8 cellular contexts compared by ENCODE assay signal in the genomic region with DNA sequence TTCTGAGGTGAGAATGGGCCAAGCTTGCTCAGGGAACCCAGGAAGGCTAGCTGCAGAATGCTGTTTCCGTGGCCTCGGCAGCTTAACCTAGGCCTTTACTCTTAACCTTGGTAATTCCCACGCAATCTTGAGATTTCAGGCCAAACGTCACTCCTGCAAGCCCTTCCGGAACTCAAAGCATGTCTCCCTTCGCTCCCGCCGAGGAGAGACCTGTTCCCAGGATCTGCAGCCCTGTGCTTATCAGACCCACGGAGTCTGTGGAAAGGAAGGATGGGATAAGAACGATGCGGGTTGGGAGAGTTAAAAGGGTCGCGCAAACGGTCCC. TPM values are rescaled to one million over a fixed set of nuclear protein-coding genes. Genes with fewer than 3 reads are reported as not detected.
DNase-seq lines count a peak whose midpoint lies in the region; ATAC-seq and TF ChIP-seq lines count a peak whose summit lies in the region.

No MANE protein-coding gene starts in this region.

- peaks cover 15% of the 10 kb centered on the region for H3K36me3 Mint-ChIP-seq in T-helper 1 cell treated with Interleukin-12 subunit alpha and Interleukin-12 subunit beta and Interleukin-4 antibody, amounts not matched to agents 30 μg/mL and 1 μg/mL, for 36 hours (ENCODE audit: low read depth)

- H3K9me3 Mint-ChIP-seq in T-helper 1 cell treated with Interleukin-12 subunit alpha and Interleukin-12 subunit beta and Interleukin-4 antibody, amounts not matched to agents 30 μg/mL and 1 μg/mL, for 36 hours, result peaks cover 20% of the 10 kb centered on the region

- intact Hi-C loops in left colon (cut with DNase I, micrococcal nuclease), result no loop called here

- H3K27me3 Mint-ChIP-seq in T-helper 1 cell treated with Interleukin-12 subunit alpha and Interleukin-12 subunit beta and Interleukin-4 antibody, amounts not matched to agents 30 μg/mL and 1 μg/mL, for 36 hours (ENCODE audit: low read depth), result no peaks in the 10 kb centered on the region

- peak overlapping the region; percentile 68 for H3K4me3 ChIP-seq in astrocyte of the spinal cord (ENCODE audit: low read depth, low read length)

- H3K4me3 Mint-ChIP-seq in T-helper 1 cell treated with Interleukin-12 subunit alpha and Interleukin-12 subunit beta and Interleukin-4 antibody, amounts not matched to agents 30 μg/mL and 1 μg/mL, for 36 hours, result peak overlapping the region; percentile 85

- DNase-seq in T-helper 1 cell (no peak), astrocyte of the spinal cord (ENCODE audit: low read depth, low spot score) (no peak), left colon (no peak), COR-L47 (lab: John Stamatoyannopoulos, UW) (no peak), NCI-H748 treated with DMSO at 0.1 percent for 48 hours (lab: John Stamatoyannopoulos, UW) (no peak)

- H3K27ac ChIP-seq in temporal lobe (ENCODE audit: low read depth, low read length), result peak overlapping the region; percentile 61

- in situ Hi-C loops in astrocyte of the spinal cord (cut with HindIII; ENCODE audit: low sequenced_read_pairs), result no loop called here

- TF ChIP-seq CTCF in astrocyte of the spinal cord (IDR thresholded peaks at IDR 0.05; ENCODE audit: low read depth, low read length), result no peak

- H3K27ac Mint-ChIP-seq in T-helper 1 cell treated with Interleukin-12 subunit alpha and Interleukin-12 subunit beta and Interleukin-4 antibody, amounts not matched to agents 30 μg/mL and 1 μg/mL, for 36 hours, result peak overlapping the region; percentile 87

- peaks cover 14% of the 10 kb centered on the region for H3K4me1 Mint-ChIP-seq in T-helper 1 cell treated with Interleukin-12 subunit alpha and Interleukin-12 subunit beta and Interleukin-4 antibody, amounts not matched to agents 30 μg/mL and 1 μg/mL, for 36 hours (ENCODE audit: low read depth)

- peak; percentile 3 for ATAC-seq in left colon
- ATAC-seq in HG03520 (IDR thresholded peaks at IDR 0.05; ENCODE audit: unreplicated experiment), result no peak

RNA-seq across cellular contexts. Expression of a gene that starts 0.5 kb away (rescaled TPM):
- total RNA-seq in left colon, result 1 to 10 TPM; 8.0 to 8.6 TPM
- total RNA-seq in temporal lobe, result 7.9 TPM

RNA-seq across cellular contexts. Expression of a gene that starts 33.9 kb away (rescaled TPM):
- total RNA-seq in left colon, result 1 to 10 TPM; 7.1 to 7.7 TPM
- 10.8 TPM for total RNA-seq in temporal lobe

RNA-seq across cellular contexts. Expression of a gene that starts 38.1 kb away (rescaled TPM):
- under 1 TPM; 0.08 to 0.12 TPM for total RNA-seq in left colon
- under 0.01 TPM for total RNA-seq in temporal lobe

RNA-seq across cellular contexts. Expression of a gene that starts 42.5 kb away (rescaled TPM):
- 1 to 10 TPM; 2.4 to 2.5 TPM for total RNA-seq in left colon
- not detected for total RNA-seq in temporal lobe
